1 cellular context compared by ENCODE assay signal in genomic region chr1:110879758-110880606, GRCh38.
A peak's percentile ranks its signal among the peaks of the same experiment; 100 is the strongest.
TF ChIP-seq lines count a peak whose summit lies in the region.

No MANE protein-coding gene starts in this region.

TF ChIP-seq in K562, 482 proteins besides CTCF, POLR2A, EP300 and RAD21 (continued from another document):
- TF ChIP-seq HMGN3 (IDR thresholded peaks at IDR 0.05; ENCODE audit: borderline replicate concordance, extremely low read depth, insufficient read length, low read depth, low read length) = no peak
- 0 out of 2 replicates have a peak, but pooled peaks have one; percentile 11 for TF ChIP-seq HMG20A (CRISPR knock-in tag; conservative IDR thresholded peaks at IDR 0.05)
